ENCODE assay signal across 1 cellular context in genomic region chr16:2973605-2974318, GRCh38.
TF ChIP-seq lines count a peak whose summit lies in the region.

No MANE protein-coding gene starts in this region.

TF ChIP-seq in K562, 482 proteins besides CTCF, POLR2A, EP300 and RAD21:
- TF ChIP-seq, protein P1, sequence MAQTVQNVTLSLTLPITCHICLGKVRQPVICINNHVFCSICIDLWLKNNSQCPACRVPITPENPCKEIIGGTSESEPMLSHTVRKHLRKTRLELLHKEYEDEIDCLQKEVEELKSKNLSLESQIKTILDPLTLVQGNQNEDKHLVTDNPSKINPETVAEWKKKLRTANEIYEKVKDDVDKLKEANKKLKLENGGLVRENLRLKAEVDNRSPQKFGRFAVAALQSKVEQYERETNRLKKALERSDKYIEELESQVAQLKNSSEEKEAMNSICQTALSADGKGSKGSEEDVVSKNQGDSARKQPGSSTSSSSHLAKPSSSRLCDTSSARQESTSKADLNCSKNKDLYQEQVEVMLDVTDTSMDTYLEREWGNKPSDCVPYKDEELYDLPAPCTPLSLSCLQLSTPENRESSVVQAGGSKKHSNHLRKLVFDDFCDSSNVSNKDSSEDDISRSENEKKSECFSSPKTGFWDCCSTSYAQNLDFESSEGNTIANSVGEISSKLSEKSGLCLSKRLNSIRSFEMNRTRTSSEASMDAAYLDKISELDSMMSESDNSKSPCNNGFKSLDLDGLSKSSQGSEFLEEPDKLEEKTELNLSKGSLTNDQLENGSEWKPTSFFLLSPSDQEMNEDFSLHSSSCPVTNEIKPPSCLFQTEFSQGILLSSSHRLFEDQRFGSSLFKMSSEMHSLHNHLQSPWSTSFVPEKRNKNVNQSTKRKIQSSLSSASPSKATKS (CRISPR knock-in tag; IDR thresholded peaks at IDR 0.05), result no peak
- TF ChIP-seq KDM2B (CRISPR knock-in tag; IDR thresholded peaks at IDR 0.05), result no peak
- TF ChIP-seq CREB3 (tag; conservative IDR thresholded peaks at IDR 0.05; ENCODE audit: low read depth), result no peak
- TF ChIP-seq ZNF512 (tag; IDR thresholded peaks at IDR 0.05), result no peak
- TF ChIP-seq SUPT5H (IDR thresholded peaks at IDR 0.05), result peak; percentile 12; the same call in 1 of the 2 replicates
- TF ChIP-seq, protein P2, sequence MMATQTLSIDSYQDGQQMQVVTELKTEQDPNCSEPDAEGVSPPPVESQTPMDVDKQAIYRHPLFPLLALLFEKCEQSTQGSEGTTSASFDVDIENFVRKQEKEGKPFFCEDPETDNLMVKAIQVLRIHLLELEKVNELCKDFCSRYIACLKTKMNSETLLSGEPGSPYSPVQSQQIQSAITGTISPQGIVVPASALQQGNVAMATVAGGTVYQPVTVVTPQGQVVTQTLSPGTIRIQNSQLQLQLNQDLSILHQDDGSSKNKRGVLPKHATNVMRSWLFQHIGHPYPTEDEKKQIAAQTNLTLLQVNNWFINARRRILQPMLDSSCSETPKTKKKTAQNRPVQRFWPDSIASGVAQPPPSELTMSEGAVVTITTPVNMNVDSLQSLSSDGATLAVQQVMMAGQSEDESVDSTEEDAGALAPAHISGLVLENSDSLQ (IDR thresholded peaks at IDR 0.05), result no peak
- TF ChIP-seq RBFOX2 (IDR thresholded peaks at IDR 0.05; ENCODE audit: low read depth, low read length), result peak; percentile 73
- TF ChIP-seq SIN3B (IDR thresholded peaks at IDR 0.05; ENCODE audit: low read depth), result no peak
- TF ChIP-seq TFAP4 (CRISPR knock-in tag; IDR thresholded peaks at IDR 0.05; ENCODE audit: borderline replicate concordance), result 0 out of 2 replicates have a peak, but pooled peaks have one; percentile 21
- no peak for TF ChIP-seq ZFPM2 (CRISPR knock-in tag; IDR thresholded peaks at IDR 0.05)
- TF ChIP-seq POLR2G (IDR thresholded peaks at IDR 0.05; ENCODE audit: low read depth, low read length), result peak; percentile 78
